In genomic region chr6:11328613-11329247, GRCh38 we compare ENCODE assay signal across 16 cellular contexts.
DNase-seq lines count a peak whose midpoint lies in the region; ATAC-seq and TF ChIP-seq lines count a peak whose summit lies in the region.
"Had no signal": no experiment of that assay in that cellular context is flagged by ENCODE, and none has a peak within 500 bp of the region (broad histone marks: within the 10 kb centered on the region; RNA-seq: fewer than 3 reads in every experiment).

No MANE protein-coding gene starts in this region.

- CTCF ChIA-PET in IMR-90 (lab: Yijun Ruan, JAX) = interaction anchor here (0.6 kb wide), 1 partner anchor 11 kb away, joined by 3 read pairs; no protein-coding TSS in a partner anchor

- peak overlapping the region; percentile 2; the same call in 1 of the 2 replicates for H3K18ac ChIP-seq in IMR-90 (ENCODE audit: low read depth, low read length)

- TF ChIP-seq POLR2A in IMR-90 (IDR thresholded peaks at IDR 0.05; ENCODE audit: low read depth, low read length) = no peak

- no peak overlapping the region for H4K5ac ChIP-seq in IMR-90 (ENCODE audit: low read depth, low read length)

- H3K4me2 ChIP-seq in BLaER1 treated with 17β-estradiol and CSF1 and Interleukin-3, amounts not matched to agents 10 nM and 100 nM = peak overlapping the region in 10 of 11 experiments; percentile 57 to 81 (median 71); a peak in 17 of 22 replicates
- H3K4me2 ChIP-seq in IMR-90 (ENCODE audit: low read depth, low read length) (0 out of 2 replicates have a peak overlapping the region, but pooled peaks have one; percentile 5), smooth muscle cell (peak overlapping the region; percentile 62)

- H2AFZ ChIP-seq in IMR-90 (replicated peaks; ENCODE audit: low read length, poor library complexity) (peak overlapping the region; percentile 71), smooth muscle cell (ENCODE audit: low read depth) (no peak overlapping the region)

- peak overlapping the region; percentile 34; the same call in 1 of the 2 replicates for H2BK20ac ChIP-seq in IMR-90 (ENCODE audit: low read depth, low read length)

- no peak overlapping the region for H2AK9ac ChIP-seq in IMR-90 (replicated peaks; ENCODE audit: low read depth, low read length, poor library complexity)

- no peaks in the 10 kb centered on the region for H3K9me3 ChIP-seq in BLaER1 treated with 17β-estradiol and CSF1 and Interleukin-3, amounts not matched to agents 10 nM and 100 nM (replicated peaks in 1 of 11)
- H3K9me3 ChIP-seq in IMR-90 (ENCODE audit: control insufficient read depth, insufficient read depth, low read length) = no peaks in the 10 kb centered on the region
- H3K9me3 ChIP-seq in smooth muscle cell (replicated peaks; ENCODE audit: low read depth) = no peaks in the 10 kb centered on the region
- no peaks in the 10 kb centered on the region for H3K9me3 ChIP-seq in tibial artery
- H3K9me3 ChIP-seq: HAP-1, SJSA1 had no signal

- BruUV-seq in IMR-90 (replicated peaks; lab: Mats Ljungman, UMichigan) = no TSS peak

- H3K4ac ChIP-seq in IMR-90 (ENCODE audit: low read depth, low read length) = 0 out of 2 replicates have a peak overlapping the region, but pooled peaks have one; percentile 38

- peak; percentile 92 for ATAC-seq in IMR-90 (ENCODE audit: low read depth)
- ATAC-seq in SK-N-SH treated with all-trans-retinoic acid at 6 μM for 48 hours = no peak
- ATAC-seq: left colon had no signal

- H3K79me2 ChIP-seq in smooth muscle cell (ENCODE audit: low read depth) = no peaks in the 10 kb centered on the region

- H4K91ac ChIP-seq in IMR-90 (ENCODE audit: insufficient read depth, low read depth, low read length) = no peak overlapping the region

- H4K20me1 ChIP-seq in BLaER1 treated with 17β-estradiol and CSF1 and Interleukin-3, amounts not matched to agents 10 nM and 100 nM = peaks cover 0 to 3% (median 0%) of the 10 kb centered on the region in 11 experiments; a peak in 1 of 22 replicates
- H4K20me1 ChIP-seq in IMR-90 (ENCODE audit: insufficient read depth, low read length) = no peaks in the 10 kb centered on the region
- no peaks in the 10 kb centered on the region for H4K20me1 ChIP-seq in smooth muscle cell (ENCODE audit: low read depth)

- H4K8ac ChIP-seq in IMR-90 (ENCODE audit: low read depth in 2 of 2, low read length in 2 of 2) = peak overlapping the region in 1 of 2 experiments; percentile 31; a peak in 1 of 4 replicates

- no peak overlapping the region for H3K4me3 ChIP-seq in BLaER1 treated with 17β-estradiol and CSF1 and Interleukin-3, amounts not matched to agents 10 nM and 100 nM
- H3K4me3 ChIP-seq in IMR-90 (ENCODE audit: insufficient read depth, low read depth, low read length) (no peak overlapping the region), fibroblast of pulmonary artery (replicated peaks; ENCODE audit: low read depth, low read length) (no peak overlapping the region), smooth muscle cell (no peak overlapping the region), tibial artery (no peak overlapping the region)
- H3K4me3 ChIP-seq: coronary artery, HAP-1, SJSA1 had no signal

- intact Hi-C loops in IMR-90 (cut with micrococcal nuclease) = loop anchor here (5.0 kb wide), 1 partner anchor 164 kb away; no protein-coding TSS in a partner anchor
- intact Hi-C loops in tibial artery (cut with DNase I; ENCODE audit: low total_unique reads) = no loop called here

- peak overlapping the region; percentile 18; the same call in 1 of the 2 replicates for H2BK120ac ChIP-seq in IMR-90 (ENCODE audit: low read depth, low read length)

- no peaks in the 10 kb centered on the region for H3K79me1 ChIP-seq in IMR-90 (ENCODE audit: low read depth in 1 of 2, low read length in 2 of 2)

- H3K14ac ChIP-seq in IMR-90 (replicated peaks; ENCODE audit: low read depth, low read length) = 0 out of 2 replicates have a peak overlapping the region, but pooled peaks have one; percentile 35

- peak overlapping the region; percentile 23; the same call in 1 of the 2 replicates for H2AK5ac ChIP-seq in IMR-90 (ENCODE audit: low read depth, low read length)

- no peak overlapping the region for H3K23ac ChIP-seq in IMR-90 (ENCODE audit: low read depth, low read length)

- DNase-seq in IMR-90 (peak; percentile 80), fibroblast of pulmonary artery (ENCODE audit: low read depth) (peak; percentile 46), smooth muscle cell (lab: John Stamatoyannopoulos, UW; ENCODE audit: unreplicated experiment) (no peak), tibial artery (no peak), DMS153 treated with DMSO at 0.1 percent for 48 hours (lab: John Stamatoyannopoulos, UW; ENCODE audit: unreplicated experiment) (no peak)
- DNase-seq: anterior cingulate cortex, hippocampal formation, left colon, NCI-H2029 treated with DMSO at 0.1 percent for 48 hours, NCI-H526 had no signal

- no peak for TF ChIP-seq CTCF in IMR-90 (conservative IDR thresholded peaks at IDR 0.05; ENCODE audit: low read depth, low read length)
- no peak for TF ChIP-seq CTCF in fibroblast of pulmonary artery (IDR thresholded peaks at IDR 0.05; ENCODE audit: low read length, missing control alignments)
- TF ChIP-seq CTCF in smooth muscle cell (IDR thresholded peaks at IDR 0.05; ENCODE audit: borderline replicate concordance, insufficient read depth, poor library complexity, severe bottlenecking) = no peak
- TF ChIP-seq CTCF in tibial artery (IDR thresholded peaks at IDR 0.05) = no peak

- no peak for TF ChIP-seq RAD21 in IMR-90 (IDR thresholded peaks at IDR 0.05; ENCODE audit: low read length)

- in situ Hi-C loops in IMR-90 (cut with MboI; ENCODE audit: low sequenced_read_pairs) = no loop called here

- H3K27me3 ChIP-seq in BLaER1 treated with 17β-estradiol and CSF1 and Interleukin-3, amounts not matched to agents 10 nM and 100 nM = no peaks in the 10 kb centered on the region
- H3K27me3 ChIP-seq in IMR-90 (ENCODE audit: control insufficient read depth, insufficient read depth, low read length) = no peaks in the 10 kb centered on the region
- H3K27me3 ChIP-seq in smooth muscle cell (ENCODE audit: low read depth) = no peaks in the 10 kb centered on the region
- no peaks in the 10 kb centered on the region for H3K27me3 ChIP-seq in tibial artery
- H3K27me3 ChIP-seq: SJSA1 had no signal

- peaks cover 15% of the 10 kb centered on the region for H3F3A ChIP-seq in smooth muscle cell (ENCODE audit: low read depth)

- H3K56ac ChIP-seq in IMR-90 (ENCODE audit: extremely low read depth, insufficient read depth, low read length) = no peak overlapping the region

- H2BK15ac ChIP-seq in IMR-90 (ENCODE audit: low read depth, low read length) = peak overlapping the region; percentile 20; the same call in 1 of the 3 replicates

- H3K9me1 ChIP-seq in IMR-90 (ENCODE audit: insufficient read depth, low read length) = peaks cover 2% of the 10 kb centered on the region; the same call in 1 of the 2 replicates

- peaks cover 0 to 48% (median 0%) of the 10 kb centered on the region in 11 experiments; a peak in 4 of 22 replicates for H3K36me3 ChIP-seq in BLaER1 treated with 17β-estradiol and CSF1 and Interleukin-3, amounts not matched to agents 10 nM and 100 nM
- no peaks in the 10 kb centered on the region for H3K36me3 ChIP-seq in IMR-90 (ENCODE audit: control insufficient read depth, insufficient read depth, low read length)
- H3K36me3 ChIP-seq in smooth muscle cell (ENCODE audit: low read depth) = no peaks in the 10 kb centered on the region
- H3K36me3 ChIP-seq in tibial artery = no peaks in the 10 kb centered on the region
- H3K36me3 ChIP-seq: HAP-1, SJSA1 had no signal

- 10% methylated on average over 2 of the region's 7 CpGs; no CpG with 5 or more reads in 1 of the 2 experiments for WGBS in IMR-90 (ENCODE audit: extremely low coverage in 2 of 2, insufficient read length in 1 of 2), 2 experiments
- WGBS in smooth muscle cell (ENCODE audit: low lambda C conversion rate) = 15% methylated on average over 7 of the region's 7 CpGs

- peak overlapping the region; percentile 6 for H2BK5ac ChIP-seq in IMR-90 (ENCODE audit: low read depth, low read length, poor library complexity, severe bottlenecking)

- dilution Hi-C loops in IMR-90 (cut with HindIII; ENCODE audit: low sequenced_read_pairs, unreplicated experiment) = no loop called here

- no peak overlapping the region for H3K27ac ChIP-seq in BLaER1 treated with 17β-estradiol and CSF1 and Interleukin-3, amounts not matched to agents 10 nM and 100 nM
- H3K27ac ChIP-seq in IMR-90 (ENCODE audit: insufficient read depth, low read length) (no peak overlapping the region), smooth muscle cell (ENCODE audit: low read depth) (peak overlapping the region; percentile 98), tibial artery (no peak overlapping the region)
- H3K27ac ChIP-seq: coronary artery, epithelial cell of prostate, SJSA1 had no signal

- H3K9ac ChIP-seq in BLaER1 treated with 17β-estradiol and CSF1 and Interleukin-3, amounts not matched to agents 10 nM and 100 nM = no peak overlapping the region
- H3K9ac ChIP-seq in IMR-90 (ENCODE audit: low read depth, low read length) (no peak overlapping the region), smooth muscle cell (ENCODE audit: low read depth) (peak overlapping the region; percentile 82)

- H3K4me1 ChIP-seq in BLaER1 treated with 17β-estradiol and CSF1 and Interleukin-3, amounts not matched to agents 10 nM and 100 nM = peaks cover 37 to 86% (median 46%) of the 10 kb centered on the region in 10 experiments
- H3K4me1 ChIP-seq in IMR-90 (ENCODE audit: control insufficient read depth, insufficient read depth, low read length) = peaks cover 11% of the 10 kb centered on the region
- peaks cover 22% of the 10 kb centered on the region for H3K4me1 ChIP-seq in smooth muscle cell (ENCODE audit: low read depth)
- peaks cover 0 to 12% (median 3%) of the 10 kb centered on the region in 4 donors for H3K4me1 ChIP-seq in tibial artery
- H3K4me1 ChIP-seq: SJSA1 had no signal

- POLR2A ChIA-PET in IMR-90 (lab: Charles Lee; ENCODE audit: unreplicated experiment) = no interaction called here

TF ChIP-seq in IMR-90, 13 proteins besides CTCF, POLR2A, EP300 and RAD21 (continues in another document):
- 0 out of 2 replicates have a peak, but pooled peaks have one; percentile 11 for TF ChIP-seq MAZ (IDR thresholded peaks at IDR 0.05; ENCODE audit: borderline replicate concordance, low read depth, low read length)
- no peak for TF ChIP-seq RFX5 (IDR thresholded peaks at IDR 0.05; ENCODE audit: low read depth, low read length)
- 0 out of 2 replicates have a peak, but pooled peaks have one; percentile 15 for TF ChIP-seq BHLHE40 (IDR thresholded peaks at IDR 0.05; ENCODE audit: low read depth, low read length)
- TF ChIP-seq FOS (IDR thresholded peaks at IDR 0.05; ENCODE audit: low read depth, low read length) = peak; percentile 29; the same call in 1 of the 2 replicates

Comparison
In these comparisons a context has a peak if more than half of its experiments do, and no peak if none do; other contexts are left out.
1. H3K4me2 ChIP-seq: peak in every context shown above with its lines; median percentile 71 in BLaER1 treated with 17β-estradiol and CSF1 and Interleukin-3, amounts not matched to agents 10 nM and 100 nM; 62 in smooth muscle cell; 5 in IMR-90.
2. DNase-seq: peak in IMR-90 (single experiment) and fibroblast of pulmonary artery (single experiment); none in smooth muscle cell (single experiment), tibial artery (0 of 2) and DMS153 treated with DMSO at 0.1 percent for 48 hours (single experiment).